In genomic region chr1:8516278-8516777, GRCh38 we compare ENCODE assay signal across 15 cellular contexts.
DNase-seq lines count a peak whose midpoint lies in the region; ATAC-seq and TF ChIP-seq lines count a peak whose summit lies in the region.
"Had no signal": no experiment of that assay in that cellular context is flagged by ENCODE, and none has a peak within 500 bp of the region (broad histone marks: within the 10 kb centered on the region; RNA-seq: fewer than 3 reads in every experiment).

No MANE protein-coding gene starts in this region.

- H3K36me3 ChIP-seq in GM23248 (ENCODE audit: low read depth), result no peaks in the 10 kb centered on the region
- H3K36me3 ChIP-seq in brain microvascular endothelial cell (replicated peaks), result no peaks in the 10 kb centered on the region
- H3K36me3 ChIP-seq: heart left ventricle had no signal

- H3K4me1 Mint-ChIP-seq in osteocyte (ENCODE audit: unreplicated experiment), result peaks cover 28% of the 10 kb centered on the region
- H3K4me1 Mint-ChIP-seq in effector memory CD8-positive, alpha-beta T cell (ENCODE audit: low read depth in 2 of 2), result peaks cover 13 to 35% of the 10 kb centered on the region in 2 donors

- H2AFZ ChIP-seq in GM23248, result 0 out of 2 replicates have a peak overlapping the region, but pooled peaks have one; percentile 4

- H3K27me3 ChIP-seq in GM23248 (replicated peaks; ENCODE audit: insufficient read depth) (no peaks in the 10 kb centered on the region), brain microvascular endothelial cell (replicated peaks) (no peaks in the 10 kb centered on the region)
- H3K27me3 ChIP-seq: heart left ventricle had no signal

- peak overlapping the region; percentile 56; the same call in 1 of the 2 replicates for H3K9ac ChIP-seq in GM23248

- in situ Hi-C loops in GM23248 (cut with MboI) (no loop called here), brain microvascular endothelial cell (cut with HindIII; ENCODE audit: low pct_ligation_motif_present, low sequenced_read_pairs) (no loop called here)

- peak overlapping the region; percentile 81 for H3K27ac ChIP-seq in GM23248
- peak overlapping the region; percentile 68 for H3K27ac ChIP-seq in brain microvascular endothelial cell

- no peaks in the 10 kb centered on the region for H4K20me1 ChIP-seq in GM23248 (ENCODE audit: insufficient read depth)

- H3K36me3 Mint-ChIP-seq in osteocyte (ENCODE audit: unreplicated experiment), result peaks cover 4% of the 10 kb centered on the region
- peaks cover 5% of the 10 kb centered on the region for H3K36me3 Mint-ChIP-seq in effector memory CD8-positive, alpha-beta T cell (ENCODE audit: insufficient read depth)

- H3K4me3 Mint-ChIP-seq in osteocyte (ENCODE audit: unreplicated experiment), result no peak overlapping the region
- peak overlapping the region in 1 of 2 donors; percentile 15 for H3K4me3 Mint-ChIP-seq in effector memory CD8-positive, alpha-beta T cell

- no peak for ATAC-seq in effector memory CD8-positive, alpha-beta T cell (replicated peaks)
- ATAC-seq: heart left ventricle, left cardiac atrium had no signal

- no peak for DNase-seq in GM23248
- DNase-seq in NCI-H82 treated with DMSO at 0.1 percent for 48 hours (lab: John Stamatoyannopoulos, UW; ENCODE audit: unreplicated experiment), result peak; percentile 73
- DNase-seq in brain microvascular endothelial cell, result no peak
- DNase-seq in osteocyte (ENCODE audit: extremely low spot score, unreplicated experiment), result no peak
- no peak for DNase-seq in SHP77 (lab: John Stamatoyannopoulos, UW)
- no peak for DNase-seq in effector memory CD8-positive, alpha-beta T cell
- no peak for DNase-seq in NCI-H526 treated with DMSO at 0.1 percent for 48 hours (lab: John Stamatoyannopoulos, UW)
- DNase-seq in NCI-H1694 (lab: John Stamatoyannopoulos, UW), result no peak
- DNase-seq: activated CD4-positive, CD25-positive, alpha-beta regulatory T cell; activated T-cell treated with anti-CD3 and anti-CD28 coated beads, Interleukin-2, amount 50 U/mL, for 1 hour; COR-L47; heart left ventricle; left cardiac atrium; NCI-H1417 treated with DMSO at 0.1 percent for 48 hours; SIG-M5 had no signal

- H3K4me1 ChIP-seq in GM23248 (ENCODE audit: insufficient read depth), result peaks cover 22% of the 10 kb centered on the region

- H3F3A ChIP-seq in GM23248 (ENCODE audit: insufficient read depth), result peaks cover 19% of the 10 kb centered on the region

- no peaks in the 10 kb centered on the region for H3K9me3 Mint-ChIP-seq in osteocyte (ENCODE audit: unreplicated experiment)
- H3K9me3 Mint-ChIP-seq in effector memory CD8-positive, alpha-beta T cell, result no peaks in the 10 kb centered on the region

- no peaks in the 10 kb centered on the region for H3K9me2 ChIP-seq in GM23248 (ENCODE audit: insufficient read depth)

- H3K79me2 ChIP-seq in GM23248 (ENCODE audit: insufficient read depth), result peaks cover 79% of the 10 kb centered on the region

- no peaks in the 10 kb centered on the region for H3K9me3 ChIP-seq in GM23248 (ENCODE audit: low read depth)
- H3K9me3 ChIP-seq: heart left ventricle had no signal

- H3K27ac Mint-ChIP-seq in osteocyte (ENCODE audit: unreplicated experiment), result peak overlapping the region; percentile 95
- peak overlapping the region in 1 of 2 donors; percentile 75 for H3K27ac Mint-ChIP-seq in effector memory CD8-positive, alpha-beta T cell

- H3K4me3 ChIP-seq in GM23248 (peak overlapping the region; percentile 10), brain microvascular endothelial cell (ENCODE audit: low read depth, low read length) (no peak overlapping the region)
- H3K4me3 ChIP-seq: heart left ventricle had no signal

- WGBS in GM23248 (ENCODE audit: low coverage in 1 of 2, low lambda C conversion rate in 2 of 2, missing lambda C conversion rate in 2 of 2), 2 experiments, result 64 to 66% methylated on average over 4 of the region's 4 CpGs

- peak overlapping the region; percentile 62 for H3K4me2 ChIP-seq in GM23248 (ENCODE audit: unreplicated experiment)

- H3K27me3 Mint-ChIP-seq in osteocyte (ENCODE audit: unreplicated experiment), result no peaks in the 10 kb centered on the region
- no peaks in the 10 kb centered on the region for H3K27me3 Mint-ChIP-seq in effector memory CD8-positive, alpha-beta T cell

- TF ChIP-seq CTCF in brain microvascular endothelial cell (IDR thresholded peaks at IDR 0.05; ENCODE audit: low read depth, low read length, missing control alignments) (no peak), osteocyte (IDR thresholded peaks at IDR 0.05) (no peak)
